In genomic region chr19:14080887-14081796, GRCh38 we compare ENCODE assay signal across 8 cellular contexts. TPM values are rescaled to one million over a fixed set of nuclear protein-coding genes. Genes with fewer than 3 reads are reported as not detected.
DNase-seq lines count a peak whose midpoint lies in the region; ATAC-seq and TF ChIP-seq lines count a peak whose summit lies in the region.

No MANE protein-coding gene starts in this region.

- peak; percentile 63 for ATAC-seq in GM18508 (IDR thresholded peaks at IDR 0.05; ENCODE audit: insufficient read depth, unreplicated experiment)
- peak; percentile 77 for ATAC-seq in HG02981 (IDR thresholded peaks at IDR 0.05; ENCODE audit: unreplicated experiment)
- ATAC-seq in aorta (ENCODE audit: low FRiP score): peak; percentile 96

- TF ChIP-seq CTCF in hepatocyte (IDR thresholded peaks at IDR 0.05; ENCODE audit: poor library complexity): no peak

- peaks cover 25% of the 10 kb centered on the region for H3K79me2 ChIP-seq in hepatocyte

- H4K20me1 ChIP-seq in hepatocyte (ENCODE audit: insufficient read depth, poor library complexity, severe bottlenecking): no peaks in the 10 kb centered on the region

- DNase-seq in NCI-H2029 (lab: John Stamatoyannopoulos, UW) (peak; percentile 98), T-helper 9 cell (peak; percentile 99), astrocyte of the hippocampus (ENCODE audit: low read depth, low spot score) (peak; percentile 100), hepatocyte (ENCODE audit: low spot score) (peak; percentile 99), aorta (peak; percentile 99 to 100)

- peak overlapping the region; percentile 87 for H3K4me2 ChIP-seq in hepatocyte

- H3K27me3 ChIP-seq in hepatocyte: no peaks in the 10 kb centered on the region
- no peaks in the 10 kb centered on the region for H3K27me3 ChIP-seq in rectal smooth muscle tissue (ENCODE audit: control insufficient read depth, insufficient read depth, low read length)
- no peaks in the 10 kb centered on the region for H3K27me3 ChIP-seq in aorta (ENCODE audit: control insufficient read depth in 1 of 2, insufficient read depth in 2 of 2, low read length in 1 of 2)

- H3K36me3 ChIP-seq in hepatocyte (replicated peaks; ENCODE audit: insufficient read depth, low read depth) (no peaks in the 10 kb centered on the region), rectal smooth muscle tissue (ENCODE audit: control insufficient read depth, insufficient read depth, low read length) (no peaks in the 10 kb centered on the region), aorta (ENCODE audit: control insufficient read depth in 1 of 2, insufficient read depth in 2 of 2, low read length in 1 of 2) (no peaks in the 10 kb centered on the region)

- WGBS in hepatocyte (ENCODE audit: low lambda C conversion rate, missing lambda C conversion rate): 1% methylated on average over 49 of the region's 50 CpGs
- 0 to 1% methylated on average over 50 of the region's 50 CpGs for WGBS in aorta, 2 donors

- peak overlapping the region; percentile 85 for H3K27ac ChIP-seq in hepatocyte
- H3K27ac ChIP-seq in rectal smooth muscle tissue (ENCODE audit: low read depth, low read length): peak overlapping the region; percentile 90
- H3K27ac ChIP-seq in aorta (ENCODE audit: low read depth in 1 of 2, low read length in 2 of 2): peak overlapping the region; percentile 80 to 83

- intact Hi-C loops in aorta (cut with DNase I): loop anchor here (5.0 kb wide), 2 partner anchors 36 to 56 kb away; partner anchors contain the start of genes PRKACA (in 2 of the 2) and ASF1B (in 1 of the 2)

- no peaks in the 10 kb centered on the region for H3K9me3 ChIP-seq in hepatocyte (ENCODE audit: low read depth)
- no peaks in the 10 kb centered on the region for H3K9me3 ChIP-seq in aorta (ENCODE audit: control insufficient read depth, low read length)

- H3K4me3 ChIP-seq in hepatocyte: peak overlapping the region; percentile 49
- H3K4me3 ChIP-seq in rectal smooth muscle tissue (ENCODE audit: low read length): peak overlapping the region; percentile 99
- peak overlapping the region; percentile 68 to 80 for H3K4me3 ChIP-seq in aorta (ENCODE audit: low read length in 2 of 2)

- peak overlapping the region; percentile 56 for H2AFZ ChIP-seq in hepatocyte

- H3K9me2 ChIP-seq in hepatocyte (replicated peaks; ENCODE audit: insufficient read depth): no peaks in the 10 kb centered on the region

- H3K9ac ChIP-seq in rectal smooth muscle tissue (ENCODE audit: low read length): peak overlapping the region; percentile 95

- H3K4me1 ChIP-seq in hepatocyte (ENCODE audit: insufficient read depth) (peaks cover 11% of the 10 kb centered on the region), rectal smooth muscle tissue (ENCODE audit: control insufficient read depth, insufficient read depth, low read length) (peaks cover 10% of the 10 kb centered on the region), aorta (ENCODE audit: control insufficient read depth in 1 of 2, insufficient read depth in 2 of 2, low read length in 2 of 2) (no peaks in the 10 kb centered on the region)

RNA-seq across cellular contexts. Expression of gene C19orf67, which starts 4.4 kb away (rescaled TPM):
- total RNA-seq in hepatocyte (not detected in 2 replicates), aorta (not detected)
- polyA plus RNA-seq in hepatocyte (not detected in 2 replicates), aorta (not detected)

RNA-seq across cellular contexts. Expression of gene MISP3, which starts 8.6 kb away (rescaled TPM):
- total RNA-seq in hepatocyte (3.7 and 4.9 TPM in 2 replicates), aorta (1 to 10 TPM; 1.2 to 2.2 TPM)
- polyA plus RNA-seq in hepatocyte (12.5 and 13.1 TPM in 2 replicates), aorta (1 to 10 TPM; 4.7 to 6.6 TPM)

RNA-seq across cellular contexts. Expression of gene SAMD1, which starts 9.4 kb away (rescaled TPM):
- total RNA-seq in hepatocyte (25.6 and 35.8 TPM in 2 replicates), aorta (10 to 100 TPM; 28.1 to 32.9 TPM)
- polyA plus RNA-seq in hepatocyte (44.8 and 45.6 TPM in 2 replicates), aorta (10 to 100 TPM; 27.4 to 28.4 TPM)

RNA-seq across cellular contexts. Expression of gene PALM3, which starts 19.3 kb away (rescaled TPM):
- total RNA-seq in hepatocyte: 2.1 and 2.3 TPM in 2 replicates
- polyA plus RNA-seq in hepatocyte: 2.3 and 3.4 TPM in 2 replicates
- total RNA-seq in aorta: under 1 TPM in 1 of 2 donors, not detected in 1; 0.63 TPM
- polyA plus RNA-seq in aorta: 1 to 10 TPM in 1 of 2 donors, under 1 TPM in 1; 0.18 to 3.5 TPM

RNA-seq across cellular contexts. Expression of gene PRKACA, which starts 36.4 kb away (rescaled TPM):
- total RNA-seq in hepatocyte (29.0 and 41.5 TPM in 2 replicates), aorta (100 to 1,000 TPM; 123 to 125 TPM)
- polyA plus RNA-seq in hepatocyte (12.2 and 13.4 TPM in 2 replicates), aorta (10 to 100 TPM; 53.7 to 56.3 TPM)

Comparison
In these comparisons a context has a peak if more than half of its experiments do, and no peak if none do; other contexts are left out.
1. Peak in every context shown above with its lines: DNase-seq, ATAC-seq, H3K4me3 ChIP-seq and H3K27ac ChIP-seq.
2. H3K4me3 ChIP-seq: peak in every context shown above with its lines; median percentile 99 in rectal smooth muscle tissue; 74 in aorta; 49 in hepatocyte.